In genomic region chr4:92182006-92182735, GRCh38 we compare ENCODE assay signal across 20 cellular contexts.
"Had no signal": no experiment of that assay in that cellular context is flagged by ENCODE, and none has a peak within 500 bp of the region (broad histone marks: within the 10 kb centered on the region; RNA-seq: fewer than 3 reads in every experiment).

No MANE protein-coding gene starts in this region.

- H3K27ac ChIP-seq: epithelial cell of prostate, left lung, pancreas, psoas muscle, right atrium auricular region, tibial nerve, vagina had no signal

- FAIRE-seq: pancreas had no signal

- H3K4me1 ChIP-seq: left lung, pancreas, psoas muscle, right atrium auricular region, tibial nerve, vagina had no signal

- H3K36me3 ChIP-seq: left lung, pancreas, right atrium auricular region, tibial nerve, vagina had no signal

- DNase-seq: activated B cell treated with CpG ODN at 0.5 μM for 24 hours; activated CD4-positive, alpha-beta T cell treated with anti-CD3 and anti-CD28 coated beads for 36 hours; activated CD4-positive, alpha-beta T cell treated with anti-CD3 and anti-CD28 coated beads, Interleukin-2, amount 50 U/mL, for 4 hours; activated CD8-positive, alpha-beta memory T cell treated with anti-CD3 and anti-CD28 coated beads for 24 hours; activated CD8-positive, alpha-beta memory T cell treated with anti-CD3 and anti-CD28 coated beads, Interleukin-2, amount 50 U/mL, for 48 hours; activated naive CD4-positive, alpha-beta T cell treated with anti-CD3 and anti-CD28 coated beads, Interleukin-2, amount 10 ng/mL, durations not matched to agents 7 days and 5 days; activated T-cell treated with anti-CD3 and anti-CD28 coated beads, Interleukin-2, amount 50 U/mL, for 48 hours; amygdala; mammary epithelial cell; midbrain; psoas muscle; stimulated activated CD4-positive, alpha-beta T cell treated with anti-CD3 and anti-CD28 coated beads, Interleukin-1b, Interleukin-23, amount 100 ng/mL, for 48 hours; stimulated activated naive CD8-positive, alpha-beta T cell treated with anti-CD3 and anti-CD28 coated beads, Interleukin-15, amount 100 ng/mL, for 72 hours; T-helper 17 cell had no signal

- H3K27me3 ChIP-seq: left lung, pancreas, right atrium auricular region, tibial nerve, vagina had no signal

- ATAC-seq: activated CD4-positive, alpha-beta T cell treated with anti-CD3 and anti-CD28 coated beads for 36 hours; left lung; pancreas; psoas muscle; stimulated activated naive CD8-positive, alpha-beta T cell treated with anti-CD3 and anti-CD28 coated beads, Interleukin-15, amount 100 ng/mL, for 72 hours; T-helper 17 cell had no signal

- H3K9me3 ChIP-seq: pancreas, psoas muscle, vagina had no signal

- H3K4me3 ChIP-seq: left lung, pancreas, psoas muscle, right atrium auricular region, tibial nerve, vagina had no signal
